In genomic region chr16:46972971-46973456, GRCh38 we compare ENCODE assay signal across 1 cellular context.
TF ChIP-seq lines count a peak whose summit lies in the region.

No MANE protein-coding gene starts in this region.

TF ChIP-seq in SK-N-SH, 30 proteins besides CTCF, POLR2A, EP300 and RAD21 (continued from another document):
- TF ChIP-seq, protein P1, sequence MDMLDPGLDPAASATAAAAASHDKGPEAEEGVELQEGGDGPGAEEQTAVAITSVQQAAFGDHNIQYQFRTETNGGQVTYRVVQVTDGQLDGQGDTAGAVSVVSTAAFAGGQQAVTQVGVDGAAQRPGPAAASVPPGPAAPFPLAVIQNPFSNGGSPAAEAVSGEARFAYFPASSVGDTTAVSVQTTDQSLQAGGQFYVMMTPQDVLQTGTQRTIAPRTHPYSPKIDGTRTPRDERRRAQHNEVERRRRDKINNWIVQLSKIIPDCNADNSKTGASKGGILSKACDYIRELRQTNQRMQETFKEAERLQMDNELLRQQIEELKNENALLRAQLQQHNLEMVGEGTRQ (IDR thresholded peaks at IDR 0.05; ENCODE audit: borderline replicate concordance, low read depth, low read length) = no peak
